Comparison of ENCODE assay signal across 12 cellular contexts in the genomic region with DNA sequence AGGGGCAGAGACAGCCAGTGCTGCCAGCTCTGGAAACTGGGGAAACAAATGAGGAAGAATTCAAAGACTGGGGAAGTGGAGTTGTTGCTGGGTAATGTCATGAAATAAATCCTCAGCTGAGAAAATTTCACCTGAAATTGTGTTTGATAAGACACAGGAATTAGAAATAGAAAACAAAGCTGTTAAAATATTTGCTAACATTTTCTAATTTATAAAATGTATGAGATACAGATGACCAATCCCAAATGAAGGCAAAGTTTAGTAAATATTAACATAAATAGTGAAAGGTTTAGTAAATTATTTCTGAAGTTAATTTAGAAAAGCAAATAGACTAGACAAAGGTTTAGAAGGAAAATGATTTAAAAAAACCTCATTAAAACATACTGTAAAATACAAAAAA. TPM values are rescaled to one million over a fixed set of nuclear protein-coding genes. Genes with fewer than 3 reads are reported as not detected.
"Had no signal": no experiment of that assay in that cellular context is flagged by ENCODE, and none has a peak within 500 bp of the region (broad histone marks: within the 10 kb centered on the region; RNA-seq: fewer than 3 reads in every experiment).

A gene with protein sequence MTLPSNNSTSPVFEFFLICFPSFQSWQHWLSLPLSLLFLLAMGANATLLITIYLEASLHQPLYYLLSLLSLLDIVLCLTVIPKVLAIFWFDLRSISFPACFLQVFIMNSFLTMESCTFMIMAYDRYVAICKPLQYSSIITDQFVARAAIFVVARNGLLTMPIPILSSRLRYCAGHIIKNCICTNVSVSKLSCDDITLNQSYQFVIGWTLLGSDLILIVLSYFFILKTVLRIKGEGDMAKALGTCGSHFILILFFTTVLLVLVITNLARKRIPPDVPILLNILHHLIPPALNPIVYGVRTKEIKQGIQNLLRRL (minus strand): TSS at position 101 of the 400 bp plus-strand sequence. CDS start 0 bp downstream, at position 101.

- H3K9me3 ChIP-seq: HAP-1 had no signal

- H3K27ac ChIP-seq: GM23248 had no signal

- H2AFZ ChIP-seq: GM23248, GM23338 had no signal

- H3K36me3 ChIP-seq: HAP-1 had no signal

- H3K9ac ChIP-seq: GM23248 had no signal

- H3K4me2 ChIP-seq: GM23338 had no signal

- FAIRE-seq: H1, H54 had no signal

- ATAC-seq: GM23338, HCT116 had no signal

- H3K4me1 ChIP-seq: HAP-1 had no signal

- DNase-seq: GOT3, H7, H9, HCEC 1CT, HFFc6 had no signal

- H3K4me3 ChIP-seq: GM23248, GM23338, HAP-1 had no signal

RNA-seq across cellular contexts. Expression of the gene that starts here (rescaled TPM):
- total RNA-seq: GM23248, GM23338, H1, H4, H7, H9, HFFc6 had no signal
- polyA plus RNA-seq: GM23248, GM23338 had no signal
